ENCODE assay signal across 1 cellular context in the genomic region with DNA sequence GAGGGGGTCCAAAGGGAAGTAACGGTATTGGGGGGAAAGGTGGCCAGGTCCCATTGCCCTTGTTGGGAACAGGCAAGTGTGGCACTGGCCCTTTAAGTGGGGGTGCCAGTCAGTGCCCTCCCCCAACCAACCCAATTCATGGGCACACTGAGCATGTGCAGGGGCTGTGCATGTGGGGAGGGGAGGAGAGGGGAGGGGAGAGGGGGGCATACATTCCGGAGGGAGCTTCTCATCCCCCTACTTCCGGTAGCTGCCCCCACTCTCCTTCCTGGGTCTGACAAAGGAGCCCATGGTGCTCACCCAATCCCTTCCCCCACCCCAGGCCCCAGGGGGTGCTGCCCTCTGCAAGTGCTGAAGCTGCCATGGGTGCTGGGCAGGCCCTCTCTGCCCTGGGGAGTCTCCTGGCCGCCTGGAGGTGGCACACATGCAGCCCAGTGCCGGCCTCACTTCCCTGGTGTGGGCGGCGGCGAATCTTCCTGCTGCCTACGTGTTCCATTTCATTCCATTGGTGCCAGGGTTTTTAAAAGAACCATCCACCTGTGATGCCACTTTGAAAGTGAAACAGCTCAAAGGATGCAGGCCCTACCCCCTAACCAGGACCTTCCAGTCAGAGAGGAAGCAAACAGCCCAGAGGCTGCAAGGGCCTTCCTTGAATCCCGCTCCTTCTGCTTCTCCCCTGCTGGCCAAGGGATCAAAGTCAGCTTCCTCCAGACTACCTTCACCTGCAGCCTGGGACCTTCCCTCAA.
TF ChIP-seq lines count a peak whose summit lies in the region.

No MANE protein-coding gene starts in this region.

TF ChIP-seq in H1, 55 proteins besides CTCF, POLR2A, EP300 and RAD21:
- TF ChIP-seq SRF (IDR thresholded peaks at IDR 0.05; ENCODE audit: low read depth, low read length) (no peak), CHD2 (IDR thresholded peaks at IDR 0.05; ENCODE audit: low read length) (no peak), RFX5 (IDR thresholded peaks at IDR 0.05; ENCODE audit: borderline replicate concordance, low read depth, low read length) (no peak), FOSL1 (IDR thresholded peaks at IDR 0.05; ENCODE audit: insufficient read depth, low read depth, low read length) (no peak), SP1 (IDR thresholded peaks at IDR 0.05; ENCODE audit: low read depth, low read length) (0 out of 2 replicates have a peak, but pooled peaks have one; percentile 11), TBP (IDR thresholded peaks at IDR 0.05; ENCODE audit: low read depth, low read length) (no peak), ZNF274 (IDR thresholded peaks at IDR 0.05; ENCODE audit: borderline replicate concordance, extremely low read depth, low read length) (no peak), POLR2AphosphoS5 (IDR thresholded peaks at IDR 0.05; ENCODE audit: low read depth, low read length) (no peak), TAF1 (IDR thresholded peaks at IDR 0.05; ENCODE audit: low read depth, low read length) (peak; percentile 44; the same call in 1 of the 2 replicates), ASH2L (IDR thresholded peaks at IDR 0.05; ENCODE audit: low read length) (peak; percentile 58), MAFK (IDR thresholded peaks at IDR 0.05; ENCODE audit: low read depth, low read length) (no peak), TEAD4 (IDR thresholded peaks at IDR 0.05; ENCODE audit: low read depth, low read length) (peak; percentile 57; the same call in 1 of the 2 replicates), HDAC2 (IDR thresholded peaks at IDR 0.05; ENCODE audit: borderline replicate concordance in 1 of 2, low read depth in 2 of 2, low read length in 2 of 2) (no peak), EZH2 (IDR thresholded peaks at IDR 0.05; ENCODE audit: low read depth, low read length, severe bottlenecking) (no peak), RXRA (IDR thresholded peaks at IDR 0.05; ENCODE audit: insufficient read depth, low read depth, low read length) (no peak), CEBPB (IDR thresholded peaks at IDR 0.05; ENCODE audit: low read depth, low read length) (no peak), POU5F1 (IDR thresholded peaks at IDR 0.05; ENCODE audit: low read depth, low read length) (no peak), SIRT6 (IDR thresholded peaks at IDR 0.05; ENCODE audit: low read length) (no peak), GTF2F1 (IDR thresholded peaks at IDR 0.05; ENCODE audit: borderline replicate concordance, low read depth, low read length) (no peak), EGR1 (IDR thresholded peaks at IDR 0.05; ENCODE audit: borderline replicate concordance, low read depth, low read length) (no peak), CTBP2 (IDR thresholded peaks at IDR 0.05; ENCODE audit: borderline replicate concordance, insufficient read depth, insufficient read length, low read length) (no peak), RNF2 (IDR thresholded peaks at IDR 0.05; ENCODE audit: borderline replicate concordance, low read depth, low read length, missing control alignments, poor library complexity, severe bottlenecking) (no peak), JUN (IDR thresholded peaks at IDR 0.05; ENCODE audit: low read depth, low read length) (no peak), KDM4A (IDR thresholded peaks at IDR 0.05; ENCODE audit: low read depth, low read length, severe bottlenecking) (no peak), SP2 (IDR thresholded peaks at IDR 0.05; ENCODE audit: low read length) (no peak), SIX5 (IDR thresholded peaks at IDR 0.05; ENCODE audit: low read depth, low read length) (no peak), NANOG (IDR thresholded peaks at IDR 0.05; ENCODE audit: insufficient read depth, low read depth, low read length, poor library complexity, severe bottlenecking) (no peak), SP4 (IDR thresholded peaks at IDR 0.05; ENCODE audit: low read length) (no peak), CBX5 (IDR thresholded peaks at IDR 0.05; ENCODE audit: low read depth, low read length) (no peak), YY1 (IDR thresholded peaks at IDR 0.05; ENCODE audit: low read depth, low read length) (no peak), GABPA (IDR thresholded peaks at IDR 0.05; ENCODE audit: borderline replicate concordance, insufficient read depth, low read length) (peak; percentile 16; the same call in 1 of the 2 replicates), CHD1 (IDR thresholded peaks at IDR 0.05; ENCODE audit: low read depth, low read length) (no peak), CBX8 (IDR thresholded peaks at IDR 0.05; ENCODE audit: borderline replicate concordance, low read depth, low read length) (no peak), SAP30 (IDR thresholded peaks at IDR 0.05; ENCODE audit: insufficient read depth, insufficient replicate concordance, low read length) (no peak), TCF12 (IDR thresholded peaks at IDR 0.05; ENCODE audit: low read depth, low read length) (no peak), NRF1 (IDR thresholded peaks at IDR 0.05; ENCODE audit: low read depth, low read length) (peak; percentile 33; the same call in 1 of the 2 replicates), PHF8 (conservative IDR thresholded peaks at IDR 0.05; ENCODE audit: low read depth, low read length) (no peak)
- TF ChIP-seq, protein P1, sequence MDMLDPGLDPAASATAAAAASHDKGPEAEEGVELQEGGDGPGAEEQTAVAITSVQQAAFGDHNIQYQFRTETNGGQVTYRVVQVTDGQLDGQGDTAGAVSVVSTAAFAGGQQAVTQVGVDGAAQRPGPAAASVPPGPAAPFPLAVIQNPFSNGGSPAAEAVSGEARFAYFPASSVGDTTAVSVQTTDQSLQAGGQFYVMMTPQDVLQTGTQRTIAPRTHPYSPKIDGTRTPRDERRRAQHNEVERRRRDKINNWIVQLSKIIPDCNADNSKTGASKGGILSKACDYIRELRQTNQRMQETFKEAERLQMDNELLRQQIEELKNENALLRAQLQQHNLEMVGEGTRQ (IDR thresholded peaks at IDR 0.05; ENCODE audit: low read length), result no peak
- TF ChIP-seq, protein P2, sequence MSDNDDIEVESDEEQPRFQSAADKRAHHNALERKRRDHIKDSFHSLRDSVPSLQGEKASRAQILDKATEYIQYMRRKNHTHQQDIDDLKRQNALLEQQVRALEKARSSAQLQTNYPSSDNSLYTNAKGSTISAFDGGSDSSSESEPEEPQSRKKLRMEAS (IDR thresholded peaks at IDR 0.05), result 0 out of 2 replicates have a peak, but pooled peaks have one; percentile 21
- TF ChIP-seq, protein P3, sequence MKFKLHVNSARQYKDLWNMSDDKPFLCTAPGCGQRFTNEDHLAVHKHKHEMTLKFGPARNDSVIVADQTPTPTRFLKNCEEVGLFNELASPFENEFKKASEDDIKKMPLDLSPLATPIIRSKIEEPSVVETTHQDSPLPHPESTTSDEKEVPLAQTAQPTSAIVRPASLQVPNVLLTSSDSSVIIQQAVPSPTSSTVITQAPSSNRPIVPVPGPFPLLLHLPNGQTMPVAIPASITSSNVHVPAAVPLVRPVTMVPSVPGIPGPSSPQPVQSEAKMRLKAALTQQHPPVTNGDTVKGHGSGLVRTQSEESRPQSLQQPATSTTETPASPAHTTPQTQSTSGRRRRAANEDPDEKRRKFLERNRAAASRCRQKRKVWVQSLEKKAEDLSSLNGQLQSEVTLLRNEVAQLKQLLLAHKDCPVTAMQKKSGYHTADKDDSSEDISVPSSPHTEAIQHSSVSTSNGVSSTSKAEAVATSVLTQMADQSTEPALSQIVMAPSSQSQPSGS (IDR thresholded peaks at IDR 0.05; ENCODE audit: low read length), result no peak
- TF ChIP-seq, protein P4, sequence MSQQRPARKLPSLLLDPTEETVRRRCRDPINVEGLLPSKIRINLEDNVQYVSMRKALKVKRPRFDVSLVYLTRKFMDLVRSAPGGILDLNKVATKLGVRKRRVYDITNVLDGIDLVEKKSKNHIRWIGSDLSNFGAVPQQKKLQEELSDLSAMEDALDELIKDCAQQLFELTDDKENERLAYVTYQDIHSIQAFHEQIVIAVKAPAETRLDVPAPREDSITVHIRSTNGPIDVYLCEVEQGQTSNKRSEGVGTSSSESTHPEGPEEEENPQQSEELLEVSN (IDR thresholded peaks at IDR 0.05), result no peak
- TF ChIP-seq, protein P5, sequence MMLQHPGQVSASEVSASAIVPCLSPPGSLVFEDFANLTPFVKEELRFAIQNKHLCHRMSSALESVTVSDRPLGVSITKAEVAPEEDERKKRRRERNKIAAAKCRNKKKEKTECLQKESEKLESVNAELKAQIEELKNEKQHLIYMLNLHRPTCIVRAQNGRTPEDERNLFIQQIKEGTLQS (IDR thresholded peaks at IDR 0.05; ENCODE audit: insufficient read depth, low read depth, low read length), result no peak
TF ChIP-seq in H1: peak in this region for 7.
